Comparison of ENCODE assay signal across 25 cellular contexts in genomic region chr2:44211183-44211582, GRCh38.
"Had no signal": no experiment of that assay in that cellular context is flagged by ENCODE, and none has a peak within 500 bp of the region (broad histone marks: within the 10 kb centered on the region; RNA-seq: fewer than 3 reads in every experiment).

No MANE protein-coding gene starts in this region.

- H3K36me3 ChIP-seq: uterus had no signal

- FAIRE-seq: small intestine had no signal

- H2AFZ ChIP-seq: hepatocyte, neural progenitor cell, parathyroid adenoma had no signal

- DNase-seq: heart right ventricle; islet precursor cell; left lung; lower lobe of right lung; mesendoderm; naive B cell; natural killer cell; nephron progenitor cell; occipital lobe; retina; right cardiac atrium; sigmoid colon; small intestine; spleen; stimulated activated CD4-positive, alpha-beta T cell treated with anti-CD3 and anti-CD28 coated beads, Interleukin-4, amount 100 ng/mL, for 24 hours; stimulated activated naive CD4-positive, alpha-beta T cell; uterus had no signal

- H3K9ac ChIP-seq: neural progenitor cell, parathyroid adenoma had no signal

- H3K9me3 ChIP-seq: left lung, lower lobe of right lung, neutrophil, sigmoid colon, suprapubic skin, thoracic aorta, uterus had no signal

- ATAC-seq: heart right ventricle; left lung; lower lobe of right lung; natural killer cell; right cardiac atrium; stimulated activated effector memory CD8-positive, alpha-beta T cell treated with anti-CD3 and anti-CD28 coated beads, Interleukin-12 subunit alpha, Interleukin-12 subunit beta, amount 100 ng/mL, for 72 hours had no signal

- H3K4me2 ChIP-seq: hepatocyte, neural progenitor cell had no signal

- H3K27me3 ChIP-seq: heart right ventricle, hepatocyte, left lung, neural progenitor cell, neutrophil, sigmoid colon, spleen, suprapubic skin, tibial nerve, uterus had no signal

- H3K27ac ChIP-seq: heart right ventricle, hepatocyte, left lung, lower lobe of right lung, neural progenitor cell, neutrophil, parathyroid adenoma, sigmoid colon, spleen, suprapubic skin, thoracic aorta, tibial nerve, uterus had no signal

- H3K4me3 ChIP-seq: heart right ventricle, hepatocyte, left lung, lower lobe of right lung, neural progenitor cell, sigmoid colon, spleen, suprapubic skin, thoracic aorta, tibial nerve, uterus had no signal

- H3K4me1 ChIP-seq: heart right ventricle, left lung, lower lobe of right lung, neural progenitor cell, sigmoid colon, suprapubic skin, tibial nerve, uterus had no signal
